Comparison of ENCODE assay signal across 1 cellular context in genomic region chr6:139374357-139375238, GRCh38.
TF ChIP-seq lines count a peak whose summit lies in the region.

TSS of gene CITED2 (minus strand) at chr6:139374648. CDS start at chr6:139373944, 704 bp downstream.

TF ChIP-seq in K562, 482 proteins besides CTCF, POLR2A, EP300 and RAD21 (continued from another document and continues in another):
- TF ChIP-seq CREB3 (tag; conservative IDR thresholded peaks at IDR 0.05; ENCODE audit: low read depth) (no peak), THRAP3 (IDR thresholded peaks at IDR 0.05; ENCODE audit: borderline replicate concordance) (no peak; the same call in 1 of the 2 replicates), CC2D1A (IDR thresholded peaks at IDR 0.05) (peak; percentile 63), ZBTB43 (CRISPR knock-in tag; IDR thresholded peaks at IDR 0.05) (no peak), HDGF (IDR thresholded peaks at IDR 0.05) (no peak), SMARCE1 (IDR thresholded peaks at IDR 0.05) (no peak), GABPB1 (CRISPR knock-in tag; IDR thresholded peaks at IDR 0.05) (peak; percentile 82), IRF2 (CRISPR knock-in tag; IDR thresholded peaks at IDR 0.05) (no peak), KLF6 (CRISPR knock-in tag; IDR thresholded peaks at IDR 0.05; ENCODE audit: borderline replicate concordance) (no peak), CHD7 (IDR thresholded peaks at IDR 0.05; ENCODE audit: low read depth, low read length) (no peak), HMG20A (CRISPR knock-in tag; conservative IDR thresholded peaks at IDR 0.05) (no peak), ETV6 (IDR thresholded peaks at IDR 0.05; ENCODE audit: borderline replicate concordance in 1 of 2, low read depth in 2 of 2, low read length in 1 of 2) (no peak; a peak in 1 of 4 replicates), ETV6 (CRISPR knock-in tag; IDR thresholded peaks at IDR 0.05; ENCODE audit: borderline replicate concordance) (peak; percentile 58; the same call in 1 of the 2 replicates), MYNN (IDR thresholded peaks at IDR 0.05) (peak; percentile 89), MYNN (CRISPR knock-in tag; IDR thresholded peaks at IDR 0.05) (no peak), NR2C1 (IDR thresholded peaks at IDR 0.05) (no peak), NR2C1 (tag; IDR thresholded peaks at IDR 0.05) (no peak), ZBTB2 (IDR thresholded peaks at IDR 0.05) (no peak; the same call in 1 of the 2 replicates), ZNF551 (CRISPR knock-in tag; IDR thresholded peaks at IDR 0.05) (no peak), ZNF740 (CRISPR knock-in tag; IDR thresholded peaks at IDR 0.05) (no peak; the same call in 1 of the 2 replicates), ZNF740 (tag; IDR thresholded peaks at IDR 0.05) (0 out of 4 replicates have a peak, but pooled peaks of 1 of the 2 experiments have one; percentile 6), ZNF124 (CRISPR knock-in tag; IDR thresholded peaks at IDR 0.05) (no peak), SMAD4 (CRISPR knock-in tag; conservative IDR thresholded peaks at IDR 0.05) (peak; percentile 80), ZNF324 (CRISPR knock-in tag; IDR thresholded peaks at IDR 0.05) (no peak), ZNF696 (CRISPR knock-in tag; conservative IDR thresholded peaks at IDR 0.05) (no peak), DPF2 (IDR thresholded peaks at IDR 0.05) (0 out of 2 replicates have a peak, but pooled peaks have one; percentile 54), C11orf30 (IDR thresholded peaks at IDR 0.05; ENCODE audit: low read depth) (no peak), RBM25 (IDR thresholded peaks at IDR 0.05; ENCODE audit: low read depth, low read length, severe bottlenecking) (peak; percentile 38), ZNF134 (CRISPR knock-in tag; conservative IDR thresholded peaks at IDR 0.05) (no peak), HMG20B (CRISPR knock-in tag; IDR thresholded peaks at IDR 0.05) (no peak), ZNF592 (IDR thresholded peaks at IDR 0.05) (peak; percentile 69; the same call in 1 of the 2 replicates), POLR3A (IDR thresholded peaks at IDR 0.05; ENCODE audit: borderline replicate concordance, extremely low read depth, insufficient read depth, insufficient read length) (no peak), HMGXB4 (CRISPR knock-in tag; IDR thresholded peaks at IDR 0.05) (no peak), NBN (IDR thresholded peaks at IDR 0.05; ENCODE audit: low read depth) (no peak), SUPT5H (IDR thresholded peaks at IDR 0.05) (peak; percentile 96), HNRNPH1 (optimal IDR thresholded peaks at IDR 0.05; ENCODE audit: low read depth, low read length) (no peak), CBFB (CRISPR knock-in tag; IDR thresholded peaks at IDR 0.05) (no peak), CCNT2 (IDR thresholded peaks at IDR 0.05; ENCODE audit: borderline replicate concordance, extremely low read depth, insufficient read length, low read depth, low read length) (no peak), EHMT2 (IDR thresholded peaks at IDR 0.05) (no peak), IFI16 (CRISPR knock-in tag; IDR thresholded peaks at IDR 0.05) (no peak), ZC3H8 (IDR thresholded peaks at IDR 0.05) (no peak), NEUROD1 (IDR thresholded peaks at IDR 0.05; ENCODE audit: borderline replicate concordance, low read depth, low read length, partially characterized antibody) (peak; percentile 99), ZNF444 (CRISPR knock-in tag; IDR thresholded peaks at IDR 0.05) (no peak)
